ENCODE assay signal across 8 cellular contexts in the genomic region with DNA sequence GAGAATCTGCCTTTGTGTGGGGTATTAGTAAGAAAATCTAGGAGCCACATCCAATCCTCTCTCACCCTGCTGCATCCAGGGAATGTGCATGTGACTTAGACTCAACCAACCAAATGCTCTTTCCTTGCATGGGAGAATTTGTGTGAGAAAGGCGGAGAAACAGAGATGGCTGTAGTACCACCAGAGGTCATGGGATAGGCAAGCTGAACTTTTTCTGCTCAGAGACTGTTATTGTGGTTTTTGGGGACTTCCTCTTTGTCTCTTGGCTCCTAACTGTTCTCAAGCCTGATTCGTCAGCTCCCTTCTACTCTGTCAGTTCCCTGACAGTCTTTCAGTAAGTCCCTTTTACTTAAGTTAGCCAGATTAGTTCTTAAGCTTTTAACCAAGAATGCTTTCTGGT. TPM values are rescaled to one million over a fixed set of nuclear protein-coding genes. Genes with fewer than 3 reads are reported as not detected.
DNase-seq lines count a peak whose midpoint lies in the region; ATAC-seq and TF ChIP-seq lines count a peak whose summit lies in the region.

No MANE protein-coding gene starts in this region.

- no peaks in the 10 kb centered on the region for H3K9me3 ChIP-seq in spleen

- no peaks in the 10 kb centered on the region for H3K36me3 ChIP-seq in spleen

- DNase-seq in EH (ENCODE audit: low read depth) (peak; percentile 61), LHCN-M2 (ENCODE audit: low read depth) (peak; percentile 57), spleen (no peak), NCI-H2107 (lab: John Stamatoyannopoulos, UW) (no peak), chondrocyte (ENCODE audit: low spot score) (no peak)

- no peaks in the 10 kb centered on the region for H3K36me3 Mint-ChIP-seq in chondrocyte (ENCODE audit: low read depth)

- ATAC-seq in GM21381 (IDR thresholded peaks at IDR 0.05; ENCODE audit: unreplicated experiment) (peak; percentile 50), GM21786 (IDR thresholded peaks at IDR 0.05; ENCODE audit: unreplicated experiment) (no peak)

- no peaks in the 10 kb centered on the region for H3K27me3 ChIP-seq in spleen (replicated peaks in 1 of 7)

- H3K27ac ChIP-seq in angular gyrus (ENCODE audit: low read depth, low read length): peak overlapping the region; percentile 4
- peak overlapping the region; percentile 80 to 92 (median 84) for H3K27ac ChIP-seq in spleen

- intact Hi-C loops in spleen (cut with DNase I; ENCODE audit: low total_unique reads): loop anchor here (10.0 kb wide), 2 partner anchors 57 to 447 kb away; partner anchors contain the start of genes NMB and WDR73

- no peak overlapping the region for H3K4me3 Mint-ChIP-seq in chondrocyte (ENCODE audit: unreplicated experiment)

- H3K4me1 ChIP-seq in spleen: peaks cover 28 to 79% (median 45%) of the 10 kb centered on the region in 6 donors

- H3K9me3 Mint-ChIP-seq in chondrocyte (ENCODE audit: low read depth): no peaks in the 10 kb centered on the region

- H3K4me1 Mint-ChIP-seq in chondrocyte (ENCODE audit: low read depth): peaks cover 27% of the 10 kb centered on the region

- H3K27me3 Mint-ChIP-seq in chondrocyte (ENCODE audit: low read depth): peaks cover 7% of the 10 kb centered on the region

- peak overlapping the region in 1 of 8 donors; percentile 38 for H3K4me3 ChIP-seq in spleen

- 17 to 55% (median 23%) methylated on average over 2 of the region's 2 CpGs for WGBS in spleen, 5 donors

- peak in 2 of 11 experiments; percentile 10 to 27 for TF ChIP-seq CTCF in spleen (IDR thresholded peaks at IDR 0.05 in 8 of 11, conservative IDR thresholded peaks at IDR 0.05 in 3 of 11)
- no peak for TF ChIP-seq CTCF in chondrocyte (IDR thresholded peaks at IDR 0.05)

- no peak for TF ChIP-seq POLR2A in spleen (IDR thresholded peaks at IDR 0.05)

- H3K27ac Mint-ChIP-seq in chondrocyte (ENCODE audit: unreplicated experiment): no peak overlapping the region

RNA-seq across cellular contexts. Expression of gene ZSCAN2, which starts 2.6 kb away (rescaled TPM):
- total RNA-seq in LHCN-M2 (2014; rRNA removed): 10.3 and 17.5 TPM in 2 replicates
- polyA plus RNA-seq in LHCN-M2 (2012): 11.5 TPM
- 10 to 100 TPM in 4 of 7 donors, 1 to 10 TPM in 3; 8.1 to 15.1 (median 10.7) TPM for total RNA-seq in spleen
- polyA plus RNA-seq in spleen: 1 to 10 TPM; 4.6 to 6.4 (median 5.6) TPM
- total RNA-seq in chondrocyte: 8.8 to 11.9 TPM (median 10.5 TPM) in 3 replicates

RNA-seq across cellular contexts. Expression of gene WDR73, which starts 55.8 kb away (rescaled TPM):
- total RNA-seq in LHCN-M2 (2014; rRNA removed) (15.5 and 17.3 TPM in 2 replicates), spleen (10 to 100 TPM; 23.1 to 31.6 (median 29.3) TPM), chondrocyte (13.6 to 21.9 TPM (median 17.0 TPM) in 3 replicates)
- polyA plus RNA-seq in LHCN-M2 (2012): 11.8 TPM
- 10 to 100 TPM; 12.7 to 20.2 (median 18.4) TPM for polyA plus RNA-seq in spleen

RNA-seq across cellular contexts. Expression of gene NMB, which starts 59.7 kb away (rescaled TPM):
- total RNA-seq in LHCN-M2 (2014; rRNA removed) (4.0 and 5.9 TPM in 2 replicates), spleen (1 to 10 TPM; 1.0 to 4.2 (median 2.4) TPM), chondrocyte (5.7 to 8.5 TPM (median 7.8 TPM) in 3 replicates)
- polyA plus RNA-seq in LHCN-M2 (2012): 4.3 TPM
- polyA plus RNA-seq in spleen: 1 to 10 TPM; 2.2 to 5.5 (median 4.7) TPM

Comparison
In these comparisons a context has a peak if more than half of its experiments do, and no peak if none do; other contexts are left out.
1. DNase-seq: peak in EH (single experiment) and LHCN-M2 (single experiment); none in spleen (single experiment), NCI-H2107 (single experiment) and chondrocyte (single experiment).